In genomic region chr1:14952626-14953314, GRCh38 we compare ENCODE assay signal across 33 cellular contexts.
DNase-seq lines count a peak whose midpoint lies in the region; ATAC-seq, FAIRE-seq and TF ChIP-seq lines count a peak whose summit lies in the region.
"Had no signal": no experiment of that assay in that cellular context is flagged by ENCODE, and none has a peak within 500 bp of the region (broad histone marks: within the 10 kb centered on the region; RNA-seq: fewer than 3 reads in every experiment).

No MANE protein-coding gene starts in this region.

- no peak overlapping the region for H4K5ac ChIP-seq in H1 (ENCODE audit: insufficient read length, low read depth, low read length)

- no peaks in the 10 kb centered on the region for H3K4me1 Mint-ChIP-seq in stimulated activated effector memory CD8-positive, alpha-beta T cell treated with anti-CD3 and anti-CD28 coated beads, Interleukin-12 subunit alpha, Interleukin-12 subunit beta, amount 100 ng/mL, for 72 hours
- H3K4me1 Mint-ChIP-seq: activated CD4-positive, alpha-beta T cell treated with anti-CD3 and anti-CD28 coated beads, Interleukin-2, amount 10 ng/mL, durations not matched to agents 24 days and 14 days; CD4-positive, alpha-beta memory T cell; T-helper 17 cell had no signal

- no peak overlapping the region for H4K91ac ChIP-seq in H1 (replicated peaks; ENCODE audit: insufficient read length, low read length)

- H3K4me3 Mint-ChIP-seq in stimulated activated effector memory CD8-positive, alpha-beta T cell treated with anti-CD3 and anti-CD28 coated beads, Interleukin-12 subunit alpha, Interleukin-12 subunit beta, amount 100 ng/mL, for 72 hours = no peak overlapping the region
- H3K4me3 Mint-ChIP-seq: activated CD4-positive, alpha-beta T cell treated with anti-CD3 and anti-CD28 coated beads, Interleukin-2, amount 10 ng/mL, durations not matched to agents 24 days and 14 days; activated T-cell treated with anti-CD3 and anti-CD28 coated beads, Interleukin-2, amount 50 U/mL, for 72 hours; CD4-positive, alpha-beta memory T cell; GM23338; natural killer cell treated with Interleukin-12 subunit alpha and Interleukin-12 subunit beta and Interleukin-15 and Interleukin-18, amount 100 ng/mL, for 72 hours; T-helper 17 cell; type B pancreatic cell had no signal

- H3K36me3 ChIP-seq in H1 (ENCODE audit: control insufficient read depth in 2 of 4, insufficient read depth in 4 of 4, low read length in 3 of 4) (no peaks in the 10 kb centered on the region), lower lobe of right lung (no peaks in the 10 kb centered on the region)
- H3K36me3 ChIP-seq: heart left ventricle, left ventricle myocardium inferior, right lobe of liver had no signal

- H3K14ac ChIP-seq in H1 (ENCODE audit: insufficient read length) = no peak overlapping the region

- H3K56ac ChIP-seq in H1 (replicated peaks; ENCODE audit: insufficient read length, low read depth, low read length) = no peak overlapping the region

- H3K9me3 Mint-ChIP-seq in stimulated activated effector memory CD8-positive, alpha-beta T cell treated with anti-CD3 and anti-CD28 coated beads, Interleukin-12 subunit alpha, Interleukin-12 subunit beta, amount 100 ng/mL, for 72 hours = no peaks in the 10 kb centered on the region
- H3K9me3 Mint-ChIP-seq: activated CD4-positive, alpha-beta T cell treated with anti-CD3 and anti-CD28 coated beads, Interleukin-2, amount 10 ng/mL, durations not matched to agents 24 days and 14 days; activated T-cell treated with anti-CD3 and anti-CD28 coated beads, Interleukin-2, amount 50 U/mL, for 72 hours; GM23338; natural killer cell treated with Interleukin-12 subunit alpha and Interleukin-12 subunit beta and Interleukin-15 and Interleukin-18, amount 100 ng/mL, for 72 hours; type B pancreatic cell had no signal

- no peak overlapping the region for H2BK15ac ChIP-seq in H1 (ENCODE audit: low read length)

- H3K27ac ChIP-seq in H1 (ENCODE audit: low read depth, low read length) (no peak overlapping the region), lower lobe of right lung (peak overlapping the region; percentile 31)
- H3K27ac ChIP-seq: heart left ventricle, left ventricle myocardium inferior, right lobe of liver had no signal

- no peak overlapping the region for H2AFZ ChIP-seq in H1 (ENCODE audit: low read length)
- H2AFZ ChIP-seq: GM23338 had no signal

- no peak overlapping the region for H2BK5ac ChIP-seq in H1 (ENCODE audit: low read depth, low read length)

- H3K23me2 ChIP-seq in H1 (ENCODE audit: low read depth, low read length) = no peaks in the 10 kb centered on the region

- H2BK20ac ChIP-seq in H1 (ENCODE audit: low read length) = no peak overlapping the region

- H3K27ac Mint-ChIP-seq in stimulated activated effector memory CD8-positive, alpha-beta T cell treated with anti-CD3 and anti-CD28 coated beads, Interleukin-12 subunit alpha, Interleukin-12 subunit beta, amount 100 ng/mL, for 72 hours = peak overlapping the region; percentile 48
- H3K27ac Mint-ChIP-seq: activated CD4-positive, alpha-beta T cell treated with anti-CD3 and anti-CD28 coated beads, Interleukin-2, amount 10 ng/mL, durations not matched to agents 24 days and 14 days; activated T-cell treated with anti-CD3 and anti-CD28 coated beads, Interleukin-2, amount 50 U/mL, for 72 hours; CD4-positive, alpha-beta memory T cell; GM23338; natural killer cell treated with Interleukin-12 subunit alpha and Interleukin-12 subunit beta and Interleukin-15 and Interleukin-18, amount 100 ng/mL, for 72 hours; T-helper 17 cell; type B pancreatic cell had no signal

- CTCF ChIA-PET in H1 (lab: Charles Lee; ENCODE audit: partially characterized antibody) = interaction anchor here (1.0 to 1.1 kb wide), 2 partner anchors 14 to 201 kb away, joined by 3 read pairs; no protein-coding TSS in a partner anchor

- no peak for TF ChIP-seq RAD21 in H1 (IDR thresholded peaks at IDR 0.05 in 1 of 2, conservative IDR thresholded peaks at IDR 0.05 in 1 of 2; ENCODE audit: low read depth in 2 of 2, low read length in 2 of 2)

- no peaks in the 10 kb centered on the region for H3K79me2 ChIP-seq in H1 (ENCODE audit: control insufficient read depth in 1 of 2, insufficient read depth in 2 of 2, low read length in 2 of 2)

- intact Hi-C loops in lower lobe of right lung (cut with DNase I) = no loop called here

- H2BK12ac ChIP-seq in H1 (ENCODE audit: low read depth, low read length) = no peak overlapping the region

- ATAC-seq in lower lobe of right lung (peak; percentile 40 to 47), HG03469 (IDR thresholded peaks at IDR 0.05; ENCODE audit: unreplicated experiment) (no peak)
- no peak for ATAC-seq in stimulated activated effector memory CD8-positive, alpha-beta T cell treated with anti-CD3 and anti-CD28 coated beads, Interleukin-12 subunit alpha, Interleukin-12 subunit beta, amount 100 ng/mL, for 72 hours
- ATAC-seq: activated T-cell treated with anti-CD3 and anti-CD28 coated beads, Interleukin-2, amount 50 U/mL, for 72 hours; GM23338; heart left ventricle; natural killer cell treated with Interleukin-12 subunit alpha and Interleukin-12 subunit beta and Interleukin-15 and Interleukin-18, amount 100 ng/mL, for 72 hours; T-helper 17 cell had no signal

- H2BK120ac ChIP-seq in H1 (replicated peaks; ENCODE audit: low read depth, low read length) = no peak overlapping the region

- H3K9me3 ChIP-seq in H1 (ENCODE audit: insufficient read depth in 2 of 2, low read depth in 1 of 2, low read length in 1 of 2) (peaks cover 0 to 7% of the 10 kb centered on the region in 2 experiments; a peak in 2 of 4 replicates), lower lobe of right lung (peaks cover 5% of the 10 kb centered on the region)
- H3K9me3 ChIP-seq: right lobe of liver, SK-N-SH had no signal

- H3K18ac ChIP-seq in H1 (ENCODE audit: extremely low read depth, low read length) = no peak overlapping the region

- no peak for FAIRE-seq in H1 (lab: Jason Lieb, UNC)
- FAIRE-seq: GM18507, HTR-8/SVneo had no signal

- no peak for TF ChIP-seq CTCF in H1 (IDR thresholded peaks at IDR 0.05; ENCODE audit: control extremely low read depth in 1 of 3, insufficient read depth in 1 of 3, low read depth in 1 of 3, low read length in 3 of 3)
- TF ChIP-seq CTCF in lower lobe of right lung (IDR thresholded peaks at IDR 0.05) = no peak
- no peak for TF ChIP-seq CTCF in GM13976 (IDR thresholded peaks at IDR 0.05; ENCODE audit: borderline replicate concordance, control extremely low read depth, extremely low read depth, insufficient read depth, missing control alignments)

- H4K8ac ChIP-seq in H1 (ENCODE audit: extremely low read depth, insufficient read depth, low read length) = no peak overlapping the region; the same call in 1 of the 2 replicates

- H3K4me1 ChIP-seq in H1 (replicated peaks in 1 of 4; ENCODE audit: control insufficient read depth in 3 of 4, insufficient read depth in 4 of 4, low read length in 3 of 4) (peaks cover 3 to 14% (median 8%) of the 10 kb centered on the region in 4 experiments; a peak in 6 of 7 replicates), lower lobe of right lung (peaks cover 30% of the 10 kb centered on the region)
- H3K4me1 ChIP-seq: right lobe of liver had no signal

- no peak overlapping the region for H3K23ac ChIP-seq in H1 (ENCODE audit: insufficient read length)

- in situ Hi-C loops in GM13976 (cut with MboI; ENCODE audit: low sequenced_read_pairs, unreplicated experiment) = no loop called here

- no peaks in the 10 kb centered on the region for H3K27me3 ChIP-seq in H1 (replicated peaks in 1 of 4; ENCODE audit: control insufficient read depth in 3 of 4, extremely low read depth in 1 of 4, insufficient read depth in 3 of 4, low read length in 3 of 4)
- H3K27me3 ChIP-seq in lower lobe of right lung (ENCODE audit: low read depth) = no peaks in the 10 kb centered on the region
- H3K27me3 ChIP-seq: heart left ventricle, right lobe of liver had no signal

- no peaks in the 10 kb centered on the region for H3K36me3 Mint-ChIP-seq in stimulated activated effector memory CD8-positive, alpha-beta T cell treated with anti-CD3 and anti-CD28 coated beads, Interleukin-12 subunit alpha, Interleukin-12 subunit beta, amount 100 ng/mL, for 72 hours
- H3K36me3 Mint-ChIP-seq: CD4-positive, alpha-beta memory T cell; natural killer cell treated with Interleukin-12 subunit alpha and Interleukin-12 subunit beta and Interleukin-15 and Interleukin-18, amount 100 ng/mL, for 72 hours had no signal

- TF ChIP-seq EP300 in H1 (IDR thresholded peaks at IDR 0.05; ENCODE audit: borderline replicate concordance in 1 of 2, low read depth in 2 of 2, low read length in 2 of 2) = no peak

- H3K4me2 ChIP-seq in H1 (ENCODE audit: insufficient read depth in 1 of 2, low read depth in 2 of 2, low read length in 2 of 2) = no peak overlapping the region
- H3K4me2 ChIP-seq: GM23338, SK-N-SH had no signal

- no peak overlapping the region for H3K9ac ChIP-seq in H1 (replicated peaks in 1 of 4; ENCODE audit: extremely low read depth in 1 of 4, low read depth in 3 of 4, low read length in 3 of 4)
- H3K9ac ChIP-seq: SK-N-SH had no signal

- 0 out of 2 replicates have a peak overlapping the region, but pooled peaks have one; percentile 27 for H2AK5ac ChIP-seq in H1 (ENCODE audit: low read depth, low read length)

- H3K79me1 ChIP-seq in H1 (ENCODE audit: low read depth, low read length) = no peaks in the 10 kb centered on the region

- DNase-seq in M059J (ENCODE audit: low read depth) (peak; percentile 74), H1 (ENCODE audit: low read depth in 1 of 2, low spot score in 2 of 2) (no peak), lower lobe of right lung (no peak), HuH-7.5 (ENCODE audit: low spot score) (no peak), AG08395 (ENCODE audit: low spot score) (no peak), GM13976 (ENCODE audit: low spot score) (no peak)
- DNase-seq in stimulated activated effector memory CD8-positive, alpha-beta T cell treated with anti-CD3 and anti-CD28 coated beads, Interleukin-12 subunit alpha, Interleukin-12 subunit beta, amount 100 ng/mL, for 72 hours (ENCODE audit: low spot score in 2 of 2) = no peak
- DNase-seq: activated CD4-positive, alpha-beta T cell treated with anti-CD3 and anti-CD28 coated beads, Interleukin-2, amount 10 ng/mL, durations not matched to agents 24 days and 14 days; activated naive CD4-positive, alpha-beta T cell treated with anti-CD3 and anti-CD28 coated beads, Interleukin-2, amount 50 U/mL, for 16 hours; activated T-cell treated with anti-CD3 and anti-CD28 coated beads, Interleukin-2, amount 50 U/mL, for 72 hours; AML-193; aorta; CD4-positive, alpha-beta memory T cell; central memory CD4-positive, alpha-beta T cell; dermis blood vessel endothelial cell; GDM1; heart left ventricle; Kasumi-1; left ventricle myocardium inferior; midbrain; NCI-H1092 treated with DMSO at 0.1 percent for 48 hours; NCI-H1930; NCI-H748 treated with DMSO at 0.1 percent for 48 hours; right lobe of liver; SK-N-SH; stimulated activated CD4-positive, alpha-beta T cell treated with anti-CD3 and anti-CD28 coated beads, Interleukin-15, amount 100 ng/mL, for 24 hours; T-helper 17 cell had no signal

- peaks cover 0 to 4% of the 10 kb centered on the region in 2 experiments for H4K20me1 ChIP-seq in H1 (replicated peaks in 1 of 2; ENCODE audit: control insufficient read depth in 1 of 2, insufficient read depth in 2 of 2, low read length in 2 of 2)

- POLR2A ChIA-PET in H1 (lab: Charles Lee; ENCODE audit: partially characterized antibody) = interaction anchor here (0.7 to 1.6 kb wide), 2 partner anchors 9 to 42 kb away, joined by 3 to 4 read pairs; no protein-coding TSS in a partner anchor

- 91% methylated on average over 11 of the region's 11 CpGs; no CpG with 5 or more reads in 1 of the 2 experiments for WGBS in H1 (ENCODE audit: extremely low coverage in 1 of 2, insufficient coverage in 1 of 2, insufficient read length in 1 of 2, insufficient replicate concordance in 2 of 2, low coverage in 1 of 2, low lambda C conversion rate in 2 of 2, missing lambda C conversion rate in 1 of 2), 2 experiments

- no peak overlapping the region for H3K4ac ChIP-seq in H1 (replicated peaks; ENCODE audit: insufficient read length, low read depth, low read length)

- H3K4me3 ChIP-seq in H1 (ENCODE audit: extremely low read depth in 1 of 4, insufficient read depth in 2 of 4, low read depth in 3 of 4, low read length in 4 of 4) (no peak overlapping the region), lower lobe of right lung (no peak overlapping the region)
- H3K4me3 ChIP-seq: GM23338, heart left ventricle, left ventricle myocardium inferior, right lobe of liver had no signal

- no peak for TF ChIP-seq POLR2A in H1 (IDR thresholded peaks at IDR 0.05; ENCODE audit: control extremely low read depth in 1 of 2, low read depth in 2 of 2, low read length in 2 of 2)

Comparison
In these comparisons a context has a peak if more than half of its experiments do, and no peak if none do; other contexts are left out.
1. ATAC-seq: peak in lower lobe of right lung (2 of 2); none in stimulated activated effector memory CD8-positive, alpha-beta T cell treated with anti-CD3 and anti-CD28 coated beads, Interleukin-12 subunit alpha, Interleukin-12 subunit beta, amount 100 ng/mL, for 72 hours (single experiment) and HG03469 (single experiment).